ENCODE assay signal across 9 cellular contexts in genomic region chr1:63773496-63773814, GRCh38. TPM values are rescaled to one million over a fixed set of nuclear protein-coding genes. Genes with fewer than 3 reads are reported as not detected.
DNase-seq lines count a peak whose midpoint lies in the region; ATAC-seq and TF ChIP-seq lines count a peak whose summit lies in the region.
"Had no signal": no experiment of that assay in that cellular context is flagged by ENCODE, and none has a peak within 500 bp of the region (broad histone marks: within the 10 kb centered on the region; RNA-seq: fewer than 3 reads in every experiment).

No MANE protein-coding gene starts in this region.

- peaks cover 46% of the 10 kb centered on the region for H3K4me1 ChIP-seq in GM23338 (ENCODE audit: insufficient read depth)
- H3K4me1 ChIP-seq in SJSA1 (replicated peaks): peaks cover 33% of the 10 kb centered on the region

- peaks cover 46% of the 10 kb centered on the region for H3K4me1 Mint-ChIP-seq in GM23338

- H3K36me3 Mint-ChIP-seq in GM23338 (ENCODE audit: low read depth): peaks cover 5% of the 10 kb centered on the region; the same call in 1 of the 3 replicates

- H3K4me3 Mint-ChIP-seq in GM23338: peak overlapping the region; percentile 91

- H3K9me2 ChIP-seq in GM23338 (ENCODE audit: insufficient read depth): no peaks in the 10 kb centered on the region

- peaks cover 10% of the 10 kb centered on the region for H3K27me3 Mint-ChIP-seq in GM23338 (ENCODE audit: insufficient read depth, low read depth, poor library complexity)

- no peaks in the 10 kb centered on the region; the same call in 1 of the 2 replicates for H3K9me3 ChIP-seq in SJSA1 (replicated peaks)
- H3K9me3 ChIP-seq: neutrophil had no signal

- no peak overlapping the region for H3K27ac Mint-ChIP-seq in GM23338

- H3F3A ChIP-seq in GM23338 (replicated peaks; ENCODE audit: low read depth): 0 out of 2 replicates have a peak, but pooled peaks cover 6% of the 10 kb centered on the region

- peaks cover 27% of the 10 kb centered on the region for H3K79me2 ChIP-seq in GM23338 (replicated peaks; ENCODE audit: insufficient read depth)

- no peak for ATAC-seq in GM23338
- ATAC-seq in GM18873 (IDR thresholded peaks at IDR 0.05; ENCODE audit: low FRiP score, unreplicated experiment): no peak

- peak overlapping the region; percentile 81 for H3K4me2 ChIP-seq in GM23338

- H2AFZ ChIP-seq in GM23338: no peak overlapping the region

- H3K27ac ChIP-seq in GM23338 (ENCODE audit: low read depth) (no peak overlapping the region), SJSA1 (no peak overlapping the region), skin epidermis (peak overlapping the region in 6 of 21 experiments; percentile 25 to 84 (median 79))
- H3K27ac ChIP-seq: neutrophil had no signal

- DNase-seq in GM23338 (ENCODE audit: low spot score) (no peak), SJSA1 (ENCODE audit: low read depth in 1 of 2, low spot score in 2 of 2) (no peak), fibroblast of the aortic adventitia (ENCODE audit: low read depth) (no peak), amygdala (lab: John Stamatoyannopoulos, UW) (no peak), HuH-7.5 (ENCODE audit: low spot score) (no peak)
- no peak for DNase-seq in activated effector memory CD4-positive, alpha-beta T cell treated with anti-CD3 and anti-CD28 coated beads, Interleukin-2, amount 50 U/mL, for 16 hours

- H3K27me3 ChIP-seq in GM23338 (ENCODE audit: insufficient read depth): no peaks in the 10 kb centered on the region
- no peaks in the 10 kb centered on the region for H3K27me3 ChIP-seq in SJSA1 (replicated peaks)

- H3K36me3 ChIP-seq in GM23338 (ENCODE audit: insufficient read depth): no peaks in the 10 kb centered on the region
- 0 out of 2 replicates have a peak, but pooled peaks cover 4% of the 10 kb centered on the region for H3K36me3 ChIP-seq in SJSA1
- H3K36me3 ChIP-seq: neutrophil had no signal

- H3K9me3 Mint-ChIP-seq in GM23338: no peaks in the 10 kb centered on the region; the same call in 2 of the 3 replicates

- no peaks in the 10 kb centered on the region; the same call in 1 of the 2 replicates for H4K20me1 ChIP-seq in GM23338 (replicated peaks; ENCODE audit: insufficient read depth)

- TF ChIP-seq CTCF in GM23338 (conservative IDR thresholded peaks at IDR 0.05; ENCODE audit: low read depth in 2 of 2): no peak
- TF ChIP-seq CTCF in fibroblast of the aortic adventitia (IDR thresholded peaks at IDR 0.05; ENCODE audit: insufficient read depth, low read length): no peak

- H3K4me3 ChIP-seq in GM23338: peak overlapping the region; percentile 72
- H3K4me3 ChIP-seq in SJSA1: peak overlapping the region; percentile 91
- peak overlapping the region; percentile 82 for H3K4me3 ChIP-seq in fibroblast of the aortic adventitia (ENCODE audit: low read depth, low read length)
- H3K4me3 ChIP-seq in skin epidermis: peak overlapping the region; percentile 54 to 69 (median 60)

TF ChIP-seq in GM23338, 12 proteins besides CTCF, POLR2A, EP300 and RAD21 (continues in another document):
- TF ChIP-seq, protein P1, sequence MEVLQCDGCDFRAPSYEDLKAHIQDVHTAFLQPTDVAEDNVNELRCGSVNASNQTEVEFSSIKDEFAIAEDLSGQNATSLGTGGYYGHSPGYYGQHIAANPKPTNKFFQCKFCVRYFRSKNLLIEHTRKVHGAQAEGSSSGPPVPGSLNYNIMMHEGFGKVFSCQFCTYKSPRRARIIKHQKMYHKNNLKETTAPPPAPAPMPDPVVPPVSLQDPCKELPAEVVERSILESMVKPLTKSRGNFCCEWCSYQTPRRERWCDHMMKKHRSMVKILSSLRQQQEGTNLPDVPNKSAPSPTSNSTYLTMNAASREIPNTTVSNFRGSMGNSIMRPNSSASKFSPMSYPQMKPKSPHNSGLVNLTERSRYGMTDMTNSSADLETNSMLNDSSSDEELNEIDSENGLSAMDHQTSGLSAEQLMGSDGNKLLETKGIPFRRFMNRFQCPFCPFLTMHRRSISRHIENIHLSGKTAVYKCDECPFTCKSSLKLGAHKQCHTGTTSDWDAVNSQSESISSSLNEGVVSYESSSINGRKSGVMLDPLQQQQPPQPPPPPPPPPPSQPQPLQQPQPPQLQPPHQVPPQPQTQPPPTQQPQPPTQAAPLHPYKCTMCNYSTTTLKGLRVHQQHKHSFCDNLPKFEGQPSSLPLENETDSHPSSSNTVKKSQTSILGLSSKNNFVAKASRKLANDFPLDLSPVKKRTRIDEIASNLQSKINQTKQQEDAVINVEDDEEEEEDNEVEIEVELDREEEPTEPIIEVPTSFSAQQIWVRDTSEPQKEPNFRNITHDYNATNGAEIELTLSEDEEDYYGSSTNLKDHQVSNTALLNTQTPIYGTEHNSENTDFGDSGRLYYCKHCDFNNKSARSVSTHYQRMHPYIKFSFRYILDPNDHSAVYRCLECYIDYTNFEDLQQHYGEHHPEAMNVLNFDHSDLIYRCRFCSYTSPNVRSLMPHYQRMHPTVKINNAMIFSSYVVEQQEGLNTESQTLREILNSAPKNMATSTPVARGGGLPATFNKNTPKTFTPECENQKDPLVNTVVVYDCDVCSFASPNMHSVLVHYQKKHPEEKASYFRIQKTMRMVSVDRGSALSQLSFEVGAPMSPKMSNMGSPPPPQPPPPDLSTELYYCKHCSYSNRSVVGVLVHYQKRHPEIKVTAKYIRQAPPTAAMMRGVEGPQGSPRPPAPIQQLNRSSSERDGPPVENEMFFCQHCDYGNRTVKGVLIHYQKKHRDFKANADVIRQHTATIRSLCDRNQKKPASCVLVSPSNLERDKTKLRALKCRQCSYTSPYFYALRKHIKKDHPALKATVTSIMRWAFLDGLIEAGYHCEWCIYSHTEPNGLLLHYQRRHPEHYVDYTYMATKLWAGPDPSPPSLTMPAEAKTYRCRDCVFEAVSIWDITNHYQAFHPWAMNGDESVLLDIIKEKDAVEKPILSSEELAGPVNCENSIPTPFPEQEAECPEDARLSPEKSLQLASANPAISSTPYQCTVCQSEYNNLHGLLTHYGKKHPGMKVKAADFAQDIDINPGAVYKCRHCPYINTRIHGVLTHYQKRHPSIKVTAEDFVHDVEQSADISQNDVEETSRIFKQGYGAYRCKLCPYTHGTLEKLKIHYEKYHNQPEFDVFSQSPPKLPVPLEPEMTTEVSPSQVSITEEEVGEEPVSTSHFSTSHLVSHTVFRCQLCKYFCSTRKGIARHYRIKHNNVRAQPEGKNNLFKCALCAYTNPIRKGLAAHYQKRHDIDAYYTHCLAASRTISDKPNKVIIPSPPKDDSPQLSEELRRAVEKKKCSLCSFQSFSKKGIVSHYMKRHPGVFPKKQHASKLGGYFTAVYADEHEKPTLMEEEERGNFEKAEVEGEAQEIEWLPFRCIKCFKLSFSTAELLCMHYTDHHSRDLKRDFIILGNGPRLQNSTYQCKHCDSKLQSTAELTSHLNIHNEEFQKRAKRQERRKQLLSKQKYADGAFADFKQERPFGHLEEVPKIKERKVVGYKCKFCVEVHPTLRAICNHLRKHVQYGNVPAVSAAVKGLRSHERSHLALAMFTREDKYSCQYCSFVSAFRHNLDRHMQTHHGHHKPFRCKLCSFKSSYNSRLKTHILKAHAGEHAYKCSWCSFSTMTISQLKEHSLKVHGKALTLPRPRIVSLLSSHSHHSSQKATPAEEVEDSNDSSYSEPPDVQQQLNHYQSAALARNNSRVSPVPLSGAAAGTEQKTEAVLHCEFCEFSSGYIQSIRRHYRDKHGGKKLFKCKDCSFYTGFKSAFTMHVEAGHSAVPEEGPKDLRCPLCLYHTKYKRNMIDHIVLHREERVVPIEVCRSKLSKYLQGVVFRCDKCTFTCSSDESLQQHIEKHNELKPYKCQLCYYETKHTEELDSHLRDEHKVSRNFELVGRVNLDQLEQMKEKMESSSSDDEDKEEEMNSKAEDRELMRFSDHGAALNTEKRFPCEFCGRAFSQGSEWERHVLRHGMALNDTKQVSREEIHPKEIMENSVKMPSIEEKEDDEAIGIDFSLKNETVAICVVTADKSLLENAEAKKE (CRISPR knock-in tag; IDR thresholded peaks at IDR 0.05): no peak
- TF ChIP-seq JUNB (IDR thresholded peaks at IDR 0.05; ENCODE audit: unreplicated experiment) (no peak), EZH2phosphoT487 (IDR thresholded peaks at IDR 0.05; ENCODE audit: unreplicated experiment) (no peak), ZNF331 (CRISPR knock-in tag; IDR thresholded peaks at IDR 0.05; ENCODE audit: low read depth) (no peak), ZNF114 (CRISPR knock-in tag; IDR thresholded peaks at IDR 0.05) (no peak), ETS1 (IDR thresholded peaks at IDR 0.05) (no peak), CREB1 (CRISPR knock-in tag; IDR thresholded peaks at IDR 0.05; ENCODE audit: low read depth) (no peak)

RNA-seq across cellular contexts. Expression of gene ROR1, which starts 0.4 kb away (rescaled TPM):
- 94.3 and 96.0 TPM in 2 replicates for total RNA-seq in GM23338 (2014; rRNA removed; shearing (Covaris generic))
- polyA plus RNA-seq in GM23338 (2016; fragmentation: Nextera tagmentation; extraction: Ambion mirVana): 53.8 and 59.7 TPM in 2 replicates
- total RNA-seq in SJSA1 (2014; rRNA removed; shearing (Covaris generic)): 14.8 and 19.7 TPM in 2 replicates
- 18.8 and 31.7 TPM in 2 replicates for total RNA-seq in fibroblast of the aortic adventitia (ENCODE audit: low replicate concordance)
